ENCODE assay signal across 1 cellular context in the genomic region with DNA sequence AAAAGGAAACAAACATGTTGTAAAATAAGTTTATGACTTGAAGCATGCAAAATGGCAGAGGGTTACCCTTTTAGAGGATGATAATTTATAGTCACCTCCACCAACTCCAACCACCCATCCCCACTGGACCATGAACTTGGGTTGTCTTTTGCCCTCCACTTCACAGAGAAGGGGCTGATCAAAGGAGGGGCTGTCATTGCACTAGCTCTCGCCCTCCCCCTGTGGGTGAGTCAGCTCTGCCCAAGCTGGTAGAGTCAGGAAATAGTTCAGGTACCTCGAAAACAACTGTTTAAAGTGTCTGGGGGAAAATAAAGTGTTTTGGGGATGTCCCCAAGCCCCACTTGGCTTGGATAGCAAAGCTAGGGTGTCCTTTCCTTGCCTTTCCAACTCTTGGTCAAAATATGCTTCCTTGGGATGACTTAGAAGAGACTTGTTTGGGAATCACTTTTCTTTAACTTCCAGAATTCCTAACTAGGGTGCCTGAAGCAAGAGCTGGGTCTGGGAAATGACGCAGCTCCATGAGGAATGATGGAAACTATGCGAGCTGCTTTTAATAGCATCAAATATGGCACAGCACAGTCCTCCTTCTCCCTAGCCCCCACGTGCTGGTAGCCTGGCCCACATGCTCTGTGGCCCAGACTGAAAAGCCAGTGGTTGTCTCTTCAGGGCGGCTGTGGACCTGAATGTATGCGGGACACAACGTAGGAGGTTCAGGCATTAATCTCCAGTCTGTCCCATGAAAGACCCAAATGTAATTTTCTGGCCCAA.
A peak's percentile ranks its signal among the peaks of the same experiment; 100 is the strongest.
TF ChIP-seq lines count a peak whose summit lies in the region.

No MANE protein-coding gene starts in this region.

TF ChIP-seq in HepG2, 621 proteins besides CTCF, POLR2A, EP300 and RAD21 (continues in another document):
- TF ChIP-seq TEAD2 (CRISPR knock-in tag; IDR thresholded peaks at IDR 0.05) (no peak), ZNF235 (CRISPR knock-in tag; IDR thresholded peaks at IDR 0.05; ENCODE audit: borderline replicate concordance) (no peak), NCOR1 (IDR thresholded peaks at IDR 0.05; ENCODE audit: borderline replicate concordance, low read length) (peak; percentile 64; the same call in 1 of the 2 replicates), PHF8 (CRISPR knock-in tag; IDR thresholded peaks at IDR 0.05) (no peak), RXRA (CRISPR knock-in tag; IDR thresholded peaks at IDR 0.05) (peak; percentile 57; the same call in 1 of the 2 replicates), ZMAT3 (CRISPR knock-in tag; conservative IDR thresholded peaks at IDR 0.05) (no peak), ZNF841 (CRISPR knock-in tag; IDR thresholded peaks at IDR 0.05; ENCODE audit: borderline replicate concordance) (no peak), FUBP1 (CRISPR knock-in tag; IDR thresholded peaks at IDR 0.05; ENCODE audit: borderline replicate concordance) (no peak), SMYD3 (CRISPR knock-in tag; IDR thresholded peaks at IDR 0.05) (no peak), ZNF780A (CRISPR knock-in tag; IDR thresholded peaks at IDR 0.05) (no peak), ZNF775 (CRISPR knock-in tag; IDR thresholded peaks at IDR 0.05; ENCODE audit: borderline replicate concordance) (no peak), HNRNPK (IDR thresholded peaks at IDR 0.05; ENCODE audit: low read depth, low read length, poor library complexity, severe bottlenecking) (no peak), PHF21A (CRISPR knock-in tag; IDR thresholded peaks at IDR 0.05) (0 out of 2 replicates have a peak, but pooled peaks have one; percentile 13), ZNF558 (CRISPR knock-in tag; IDR thresholded peaks at IDR 0.05; ENCODE audit: borderline replicate concordance) (no peak), HOXD1 (CRISPR knock-in tag; IDR thresholded peaks at IDR 0.05) (no peak), GATAD1 (CRISPR knock-in tag; IDR thresholded peaks at IDR 0.05) (no peak), HMGA1 (CRISPR knock-in tag; conservative IDR thresholded peaks at IDR 0.05) (no peak), ZNF318 (CRISPR knock-in tag; IDR thresholded peaks at IDR 0.05) (no peak), KAT8 (CRISPR knock-in tag; IDR thresholded peaks at IDR 0.05) (0 out of 2 replicates have a peak, but pooled peaks have one; percentile 25), HNRNPH1 (optimal IDR thresholded peaks at IDR 0.05; ENCODE audit: low read depth, low read length) (no peak), DNMT1 (CRISPR knock-in tag; IDR thresholded peaks at IDR 0.05) (no peak), ZMYM4 (CRISPR knock-in tag; IDR thresholded peaks at IDR 0.05) (peak; percentile 14; the same call in 1 of the 2 replicates), ZNF331 (CRISPR knock-in tag; IDR thresholded peaks at IDR 0.05) (peak; percentile 39; the same call in 1 of the 2 replicates), NCOA2 (CRISPR knock-in tag; IDR thresholded peaks at IDR 0.05) (no peak), ZFP37 (CRISPR knock-in tag; IDR thresholded peaks at IDR 0.05; ENCODE audit: borderline replicate concordance) (no peak), FOSL1 (CRISPR knock-in tag; IDR thresholded peaks at IDR 0.05; ENCODE audit: borderline replicate concordance) (peak; percentile 27; the same call in 1 of the 2 replicates), TCF7 (IDR thresholded peaks at IDR 0.05; ENCODE audit: low read depth) (peak; percentile 89), HNF1A (IDR thresholded peaks at IDR 0.05; ENCODE audit: low read depth) (no peak), HNF1A (CRISPR knock-in tag; IDR thresholded peaks at IDR 0.05; ENCODE audit: borderline replicate concordance) (no peak), KMT2A (CRISPR knock-in tag; IDR thresholded peaks at IDR 0.05) (no peak), TARDBP (CRISPR knock-in tag; IDR thresholded peaks at IDR 0.05) (no peak), SOX5 (CRISPR knock-in tag; IDR thresholded peaks at IDR 0.05; ENCODE audit: borderline replicate concordance) (no peak)
- TF ChIP-seq, protein P1, sequence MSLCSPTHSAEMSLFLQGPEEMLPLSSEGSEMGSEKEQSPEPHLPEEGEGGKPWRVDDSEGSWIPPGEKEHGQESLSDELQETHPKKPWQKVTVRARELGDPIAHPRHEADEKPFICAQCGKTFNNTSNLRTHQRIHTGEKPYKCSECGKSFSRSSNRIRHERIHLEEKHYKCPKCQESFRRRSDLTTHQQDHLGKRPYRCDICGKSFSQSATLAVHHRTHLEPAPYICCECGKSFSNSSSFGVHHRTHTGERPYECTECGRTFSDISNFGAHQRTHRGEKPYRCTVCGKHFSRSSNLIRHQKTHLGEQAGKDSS (CRISPR knock-in tag; IDR thresholded peaks at IDR 0.05; ENCODE audit: borderline replicate concordance, low read depth), result no peak
- TF ChIP-seq, protein P2, sequence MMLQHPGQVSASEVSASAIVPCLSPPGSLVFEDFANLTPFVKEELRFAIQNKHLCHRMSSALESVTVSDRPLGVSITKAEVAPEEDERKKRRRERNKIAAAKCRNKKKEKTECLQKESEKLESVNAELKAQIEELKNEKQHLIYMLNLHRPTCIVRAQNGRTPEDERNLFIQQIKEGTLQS (CRISPR knock-in tag; IDR thresholded peaks at IDR 0.05), result peak; percentile 70
- TF ChIP-seq, protein P3, sequence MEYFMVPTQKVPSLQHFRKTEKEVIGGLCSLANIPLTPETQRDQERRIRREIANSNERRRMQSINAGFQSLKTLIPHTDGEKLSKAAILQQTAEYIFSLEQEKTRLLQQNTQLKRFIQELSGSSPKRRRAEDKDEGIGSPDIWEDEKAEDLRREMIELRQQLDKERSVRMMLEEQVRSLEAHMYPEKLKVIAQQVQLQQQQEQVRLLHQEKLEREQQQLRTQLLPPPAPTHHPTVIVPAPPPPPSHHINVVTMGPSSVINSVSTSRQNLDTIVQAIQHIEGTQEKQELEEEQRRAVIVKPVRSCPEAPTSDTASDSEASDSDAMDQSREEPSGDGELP (IDR thresholded peaks at IDR 0.05; ENCODE audit: borderline replicate concordance, low read depth), result no peak
- TF ChIP-seq, protein P4, sequence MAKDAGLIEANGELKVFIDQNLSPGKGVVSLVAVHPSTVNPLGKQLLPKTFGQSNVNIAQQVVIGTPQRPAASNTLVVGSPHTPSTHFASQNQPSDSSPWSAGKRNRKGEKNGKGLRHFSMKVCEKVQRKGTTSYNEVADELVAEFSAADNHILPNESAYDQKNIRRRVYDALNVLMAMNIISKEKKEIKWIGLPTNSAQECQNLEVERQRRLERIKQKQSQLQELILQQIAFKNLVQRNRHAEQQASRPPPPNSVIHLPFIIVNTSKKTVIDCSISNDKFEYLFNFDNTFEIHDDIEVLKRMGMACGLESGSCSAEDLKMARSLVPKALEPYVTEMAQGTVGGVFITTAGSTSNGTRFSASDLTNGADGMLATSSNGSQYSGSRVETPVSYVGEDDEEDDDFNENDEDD (CRISPR knock-in tag; IDR thresholded peaks at IDR 0.05; ENCODE audit: borderline replicate concordance), result no peak; the same call in 1 of the 2 replicates
- TF ChIP-seq, protein P5, sequence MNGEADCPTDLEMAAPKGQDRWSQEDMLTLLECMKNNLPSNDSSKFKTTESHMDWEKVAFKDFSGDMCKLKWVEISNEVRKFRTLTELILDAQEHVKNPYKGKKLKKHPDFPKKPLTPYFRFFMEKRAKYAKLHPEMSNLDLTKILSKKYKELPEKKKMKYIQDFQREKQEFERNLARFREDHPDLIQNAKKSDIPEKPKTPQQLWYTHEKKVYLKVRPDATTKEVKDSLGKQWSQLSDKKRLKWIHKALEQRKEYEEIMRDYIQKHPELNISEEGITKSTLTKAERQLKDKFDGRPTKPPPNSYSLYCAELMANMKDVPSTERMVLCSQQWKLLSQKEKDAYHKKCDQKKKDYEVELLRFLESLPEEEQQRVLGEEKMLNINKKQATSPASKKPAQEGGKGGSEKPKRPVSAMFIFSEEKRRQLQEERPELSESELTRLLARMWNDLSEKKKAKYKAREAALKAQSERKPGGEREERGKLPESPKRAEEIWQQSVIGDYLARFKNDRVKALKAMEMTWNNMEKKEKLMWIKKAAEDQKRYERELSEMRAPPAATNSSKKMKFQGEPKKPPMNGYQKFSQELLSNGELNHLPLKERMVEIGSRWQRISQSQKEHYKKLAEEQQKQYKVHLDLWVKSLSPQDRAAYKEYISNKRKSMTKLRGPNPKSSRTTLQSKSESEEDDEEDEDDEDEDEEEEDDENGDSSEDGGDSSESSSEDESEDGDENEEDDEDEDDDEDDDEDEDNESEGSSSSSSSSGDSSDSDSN (CRISPR knock-in tag; IDR thresholded peaks at IDR 0.05), result 0 out of 2 replicates have a peak, but pooled peaks have one; percentile 21
